17 cellular contexts compared by ENCODE assay signal in genomic region chr10:77746313-77746712, GRCh38.
DNase-seq lines count a peak whose midpoint lies in the region; ATAC-seq, FAIRE-seq and TF ChIP-seq lines count a peak whose summit lies in the region.
"Had no signal": no experiment of that assay in that cellular context is flagged by ENCODE, and none has a peak within 500 bp of the region (broad histone marks: within the 10 kb centered on the region; RNA-seq: fewer than 3 reads in every experiment).

No MANE protein-coding gene starts in this region.

- H3K9me1 ChIP-seq in K562 (ENCODE audit: control insufficient read depth, insufficient read depth, low read length), result no peaks in the 10 kb centered on the region

- H3K36me3 Mint-ChIP-seq in MCF 10A (ENCODE audit: insufficient read depth, unreplicated experiment), result peaks cover 48% of the 10 kb centered on the region

- intact Hi-C loops in MCF 10A (cut with micrococcal nuclease) (no loop called here), breast epithelium (cut with DNase I; ENCODE audit: low total_unique reads) (no loop called here), K562 (cut with micrococcal nuclease) (no loop called here), stomach (cut with DNase I; ENCODE audit: low total_unique reads) (no loop called here)

- peak; percentile 72 for ATAC-seq in K562
- ATAC-seq: activated CD8-positive, alpha-beta T cell treated with anti-CD3 and anti-CD28 coated beads for 36 hours; Panc1 had no signal

- no peak overlapping the region for H3K9ac ChIP-seq in K562 (ENCODE audit: insufficient read depth in 1 of 2, low read depth in 2 of 2, low read length in 2 of 2)

- WGBS in K562 (ENCODE audit: insufficient coverage, low coverage, missing lambda C conversion rate), result under 1% methylated on average over 8 of the region's 8 CpGs
- WGBS in stomach, 5 donors, result 68 to 90% (median 85%) methylated on average over 8 of the region's 8 CpGs

- peaks cover 30% of the 10 kb centered on the region for H3K4me1 Mint-ChIP-seq in MCF 10A (ENCODE audit: insufficient read depth, unreplicated experiment)

- no peaks in the 10 kb centered on the region for H3K79me2 ChIP-seq in K562 (ENCODE audit: control insufficient read depth, insufficient read depth, low read length)

- no TSS peak for BruUV-seq in MCF 10A (replicated peaks; lab: Mats Ljungman, UMichigan)
- BruUV-seq in K562 (replicated peaks; lab: Mats Ljungman, UMichigan), result no TSS peak

- CTCF ChIA-PET in MCF 10A (lab: Yijun Ruan, JAX), result interaction anchor here (0.6 to 1.1 kb wide), 4 partner anchors 14 to 35 kb away, joined by 3 read pairs; no protein-coding TSS in a partner anchor
- CTCF ChIA-PET in K562 (lab: Yijun Ruan, JAX; ENCODE audit: low intra/inter-chr PET ratio), result no interaction called here

- H3K27ac Mint-ChIP-seq in MCF 10A (ENCODE audit: low read depth, unreplicated experiment), result peak overlapping the region; percentile 84
- H3K27ac Mint-ChIP-seq: activated CD8-positive, alpha-beta T cell treated with anti-CD3 and anti-CD28 coated beads for 36 hours had no signal

- TF ChIP-seq POLR2A in breast epithelium (IDR thresholded peaks at IDR 0.05) (no peak), K562 (conservative IDR thresholded peaks at IDR 0.05) (no peak), stomach (IDR thresholded peaks at IDR 0.05) (no peak)

- no peaks in the 10 kb centered on the region for H4K20me1 ChIP-seq in K562 (replicated peaks; ENCODE audit: control insufficient read depth, insufficient read depth, low read length)

- H3K4me1 ChIP-seq in breast epithelium (no peaks in the 10 kb centered on the region), K562 (replicated peaks in 1 of 2; ENCODE audit: control insufficient read depth in 2 of 2, insufficient read depth in 2 of 2, low read length in 2 of 2) (no peaks in the 10 kb centered on the region), stomach (no peaks in the 10 kb centered on the region)
- H3K4me1 ChIP-seq: left ventricle myocardium inferior, spleen had no signal

- FAIRE-seq in K562 (lab: Jason Lieb, UNC) (no peak), urothelium cell line (lab: Jason Lieb, UNC) (peak; percentile 67)

- TF ChIP-seq EP300 in K562 (IDR thresholded peaks at IDR 0.05; ENCODE audit: low read length) (no peak), stomach (IDR thresholded peaks at IDR 0.05) (no peak)

- POLR2A ChIA-PET in MCF 10A (lab: Yijun Ruan, JAX), result interaction anchor here (1.0 to 1.6 kb wide), 2 partner anchors 9 to 23 kb away, joined by 4 to 6 read pairs; no protein-coding TSS in a partner anchor
- POLR2A ChIA-PET in K562 (lab: Yijun Ruan, JAX), result interaction anchor here (0.5 to 0.9 kb wide), 2 partner anchors 17 to 1613 kb away, joined by 3 to 4 read pairs; no protein-coding TSS in a partner anchor

- H3K27me3 Mint-ChIP-seq in MCF 10A (ENCODE audit: insufficient read depth, unreplicated experiment), result no peaks in the 10 kb centered on the region

- H3K27ac ChIP-seq in breast epithelium, result no peak overlapping the region
- no peak overlapping the region for H3K27ac ChIP-seq in K562 (ENCODE audit: extremely low read depth, low read depth, low read length)
- no peak overlapping the region for H3K27ac ChIP-seq in stomach
- H3K27ac ChIP-seq: 22Rv1, left ventricle myocardium inferior, spleen had no signal

- H3K4me2 ChIP-seq in K562 (ENCODE audit: insufficient read depth, low read length), result no peak overlapping the region

- no peaks in the 10 kb centered on the region for H3K36me3 ChIP-seq in breast epithelium
- no peaks in the 10 kb centered on the region for H3K36me3 ChIP-seq in K562 (ENCODE audit: control insufficient read depth, insufficient read depth, low read length)
- H3K36me3 ChIP-seq in stomach, result no peaks in the 10 kb centered on the region
- H3K36me3 ChIP-seq: left ventricle myocardium inferior, spleen had no signal

- H3K27me3 ChIP-seq in breast epithelium, result no peaks in the 10 kb centered on the region
- peaks cover 12 to 16% of the 10 kb centered on the region in 2 experiments; a peak in 4 of 5 replicates for H3K27me3 ChIP-seq in K562 (ENCODE audit: control insufficient read depth in 2 of 2, insufficient read depth in 2 of 2, low read length in 2 of 2)
- H3K27me3 ChIP-seq in stomach, result no peaks in the 10 kb centered on the region

- TF ChIP-seq RAD21 in K562 (CRISPR knock-in tag; conservative IDR thresholded peaks at IDR 0.05 in 1 of 2, IDR thresholded peaks at IDR 0.05 in 1 of 2), result no peak

- peak; percentile 65 for DNase-seq in MCF 10A (ENCODE audit: unreplicated experiment)
- DNase-seq in breast epithelium (ENCODE audit: low spot score in 2 of 2), result no peak
- DNase-seq in K562 (ENCODE audit: extremely low read depth in 1 of 4, low spot score in 3 of 4), result no peak
- peak; percentile 9 for DNase-seq in inferior parietal cortex (ENCODE audit: extremely low spot score)
- peak; percentile 62 for DNase-seq in urothelium cell line (ENCODE audit: low spot score)
- DNase-seq in OCI-M2 (lab: John Stamatoyannopoulos, UW; ENCODE audit: unreplicated experiment), result no peak
- DNase-seq in COR-L47 (lab: John Stamatoyannopoulos, UW), result no peak
- no peak for DNase-seq in stomach
- DNase-seq: activated CD8-positive, alpha-beta T cell treated with anti-CD3 and anti-CD28 coated beads for 36 hours; cortex of kidney; left ventricle myocardium inferior; NCI-H1105 treated with DMSO at 0.1 percent for 48 hours; NCI-H510A; spleen; T-helper 2 cell had no signal

- H3K4me3 Mint-ChIP-seq in MCF 10A (ENCODE audit: unreplicated experiment), result no peak overlapping the region
- H3K4me3 Mint-ChIP-seq: activated CD8-positive, alpha-beta T cell treated with anti-CD3 and anti-CD28 coated beads for 36 hours had no signal

- in situ Hi-C loops in K562 (cut with MboI), result no loop called here

- H2AFZ ChIP-seq in K562 (ENCODE audit: low read depth, low read length), result no peak overlapping the region

- H3K4me3 ChIP-seq in breast epithelium, result no peak overlapping the region
- no peak overlapping the region for H3K4me3 ChIP-seq in K562
- no peak overlapping the region for H3K4me3 ChIP-seq in stomach
- H3K4me3 ChIP-seq: left ventricle myocardium inferior, spleen had no signal

- no peaks in the 10 kb centered on the region for H3K9me3 ChIP-seq in breast epithelium
- no peaks in the 10 kb centered on the region for H3K9me3 ChIP-seq in K562 (replicated peaks; ENCODE audit: control insufficient read depth, insufficient read depth, low read depth, low read length)
- H3K9me3 ChIP-seq in stomach, result peaks cover 0 to 10% (median 5%) of the 10 kb centered on the region in 4 donors

- no peak for TF ChIP-seq CTCF in MCF 10A (IDR thresholded peaks at IDR 0.05; ENCODE audit: unreplicated experiment)
- no peak for TF ChIP-seq CTCF in breast epithelium (IDR thresholded peaks at IDR 0.05)
- TF ChIP-seq CTCF in K562 (IDR thresholded peaks at IDR 0.05 in 2 of 3, conservative IDR thresholded peaks at IDR 0.05 in 1 of 3; ENCODE audit: insufficient read depth in 2 of 3, low read depth in 1 of 3, low read length in 3 of 3), result no peak
- TF ChIP-seq CTCF in stomach (IDR thresholded peaks at IDR 0.05), result no peak

- H3K9me3 Mint-ChIP-seq in MCF 10A (ENCODE audit: unreplicated experiment), result peaks cover 15% of the 10 kb centered on the region

TF ChIP-seq in K562, 482 proteins besides CTCF, POLR2A, EP300 and RAD21:
- TF ChIP-seq FOSL1 (tag; conservative IDR thresholded peaks at IDR 0.05) (peak; percentile 60), ZNF740 (CRISPR knock-in tag; IDR thresholded peaks at IDR 0.05) (no peak), ZNF740 (tag; IDR thresholded peaks at IDR 0.05) (no peak)

Comparison
In these comparisons a context has a peak if more than half of its experiments do, and no peak if none do; other contexts are left out.
1. DNase-seq: peak in MCF 10A (single experiment), inferior parietal cortex (single experiment) and urothelium cell line (single experiment); none in breast epithelium (0 of 2), K562 (0 of 4), OCI-M2 (single experiment), COR-L47 (single experiment) and stomach (single experiment).